In the genomic region with DNA sequence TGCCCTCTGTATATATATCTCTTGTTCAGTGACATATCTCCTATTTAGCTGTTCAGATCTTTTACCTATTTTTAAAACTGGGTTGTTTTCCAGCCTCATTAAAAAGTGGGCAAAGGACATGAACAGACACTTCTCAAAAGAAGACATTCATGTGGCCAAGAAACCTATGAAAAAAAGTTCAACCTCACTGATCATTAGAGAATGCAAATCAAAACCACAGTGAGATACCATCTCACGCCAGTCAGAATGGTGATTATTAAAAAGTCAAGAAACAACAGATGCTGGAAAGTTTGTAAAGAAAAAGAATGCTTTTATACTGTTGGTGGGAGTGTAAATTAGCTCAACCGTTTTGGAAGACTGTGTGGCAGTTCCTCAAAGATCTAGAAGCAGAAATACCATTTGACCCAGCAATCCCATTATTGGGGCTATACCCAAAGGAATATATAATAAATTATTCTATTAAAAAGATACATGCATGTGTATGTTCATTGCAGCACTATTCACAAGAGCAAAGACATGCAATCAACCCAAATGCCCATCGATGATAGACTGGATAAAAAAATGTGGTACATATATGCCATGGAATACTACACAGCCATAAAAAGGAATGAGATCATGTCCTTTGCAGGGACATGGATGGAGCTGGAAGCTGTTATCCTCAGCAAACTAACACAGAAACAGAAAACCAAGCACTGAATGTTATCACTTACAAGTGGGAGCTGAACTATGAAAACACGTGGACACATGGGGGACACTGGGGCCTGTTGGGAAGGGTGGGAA, we compare ENCODE assay signal across 2 cellular contexts. TPM values are rescaled to one million over a fixed set of nuclear protein-coding genes. Genes with fewer than 3 reads are reported as not detected.
"Had no signal": no experiment of that assay in that cellular context is flagged by ENCODE, and none has a peak within 500 bp of the region (broad histone marks: within the 10 kb centered on the region; RNA-seq: fewer than 3 reads in every experiment).

No MANE protein-coding gene starts in this region.

RNA-seq across cellular contexts. Expression of a gene that starts 34.3 kb away (rescaled TPM):
- total RNA-seq: PC-9, SJCRH30 had no signal
